In the genomic region with DNA sequence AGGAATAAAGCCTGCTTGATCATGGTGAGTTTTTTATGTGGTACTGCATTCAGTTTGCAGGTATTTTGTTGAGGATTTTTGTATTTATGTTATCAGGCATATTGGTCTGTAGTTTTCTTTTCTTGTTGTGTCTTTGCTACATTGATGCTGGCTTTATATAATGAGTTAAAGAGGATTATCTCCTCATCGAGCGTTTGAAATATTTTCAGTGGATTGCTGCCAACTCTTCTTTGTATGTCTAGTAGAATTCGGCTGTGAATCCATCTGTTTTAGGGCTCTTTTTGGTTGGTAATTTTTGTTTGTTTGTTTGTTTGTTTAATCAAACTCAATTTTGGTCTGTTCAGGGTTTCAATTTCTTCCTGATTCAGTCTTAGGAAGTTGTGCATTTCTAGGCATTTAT, we compare ENCODE assay signal across 23 cellular contexts.
"Had no signal": no experiment of that assay in that cellular context is flagged by ENCODE, and none has a peak within 500 bp of the region (broad histone marks: within the 10 kb centered on the region; RNA-seq: fewer than 3 reads in every experiment).

No MANE protein-coding gene starts in this region.

- DNase-seq: colonic mucosa; cortex of kidney; effector CD8-positive, alpha-beta T cell; effector memory CD8-positive, alpha-beta T cell; endodermal cell; erythroblast; esophagus squamous epithelium; foreskin fibroblast; foreskin melanocyte; gastrocnemius medialis; glutamatergic neuron; head of caudate nucleus; heart right ventricle; hippocampal formation; left cardiac atrium; left lung; left ventricle myocardium superior; lower lobe of right lung; mesenchymal stem cell; mucosa of descending colon; naive B cell had no signal

- H3K4me1 ChIP-seq: colonic mucosa, esophagus squamous epithelium, gastrocnemius medialis, heart right ventricle, left lung, lower lobe of right lung had no signal

- H3K27ac ChIP-seq: colonic mucosa, epithelial cell of prostate, esophagus squamous epithelium, gastrocnemius medialis, heart right ventricle, left lung, lower lobe of right lung had no signal

- H3K9me3 ChIP-seq: colonic mucosa, esophagus squamous epithelium, gastrocnemius medialis, mucosa of descending colon had no signal

- H3K27me3 ChIP-seq: colonic mucosa, esophagus squamous epithelium, gastrocnemius medialis, heart right ventricle, left lung had no signal

- H3K36me3 ChIP-seq: colonic mucosa, esophagus squamous epithelium, gastrocnemius medialis, heart right ventricle, left lung, lower lobe of right lung had no signal

- H3K4me3 ChIP-seq: colonic mucosa, esophagus squamous epithelium, gastrocnemius medialis, heart right ventricle, left lung, lower lobe of right lung, mucosa of descending colon had no signal

- ATAC-seq: effector memory CD8-positive, alpha-beta T cell; esophagus mucosa; gastrocnemius medialis; heart right ventricle; left cardiac atrium; left lung; left ventricle myocardium superior; lower lobe of right lung; mucosa of descending colon had no signal
